ENCODE assay signal across 9 cellular contexts in genomic region chr5:61398440-61398839, GRCh38.
"Had no signal": no experiment of that assay in that cellular context is flagged by ENCODE, and none has a peak within 500 bp of the region (broad histone marks: within the 10 kb centered on the region; RNA-seq: fewer than 3 reads in every experiment).

No MANE protein-coding gene starts in this region.

- H3K9ac ChIP-seq: GM23248 had no signal

- H3K4me2 ChIP-seq: GM23338 had no signal

- H2AFZ ChIP-seq: GM23248, GM23338 had no signal

- DNase-seq: GM23248, GOT3, H7, H9, HCEC 1CT, HFFc6 had no signal

- H3K9me3 ChIP-seq: HAP-1 had no signal

- H3K27ac ChIP-seq: GM23248 had no signal

- H3K4me3 ChIP-seq: GM23248, GM23338, HAP-1 had no signal

- H3K27ac Mint-ChIP-seq: GM23338, H9, HFFc6 had no signal

- ATAC-seq: GM23338, HCT116 had no signal

- H3K36me3 ChIP-seq: HAP-1 had no signal

- H3K4me3 Mint-ChIP-seq: GM23338, H9, HFFc6 had no signal

- H3K9me3 Mint-ChIP-seq: HFFc6 had no signal
